In genomic region chr10:85861513-85862197, GRCh38 we compare ENCODE assay signal across 26 cellular contexts.
"Had no signal": no experiment of that assay in that cellular context is flagged by ENCODE, and none has a peak within 500 bp of the region (broad histone marks: within the 10 kb centered on the region; RNA-seq: fewer than 3 reads in every experiment).

No MANE protein-coding gene starts in this region.

- H3K4me3 Mint-ChIP-seq: mesothelial cell of epicardium; nephron; neural progenitor cell; stimulated activated naive CD8-positive, alpha-beta T cell treated with anti-CD3 and anti-CD28 coated beads, Interleukin-15, Interleukin-2, amounts not matched to agents 100 ng/mL and 50 ng/mL, for 24 hours; type B pancreatic cell had no signal

- H3K27ac ChIP-seq: left lung, neural progenitor cell, ovary, skin epidermis, suprapubic skin, thoracic aorta, tibial artery, uterus had no signal

- H3K9me3 Mint-ChIP-seq: nephron; neural progenitor cell; stimulated activated naive CD8-positive, alpha-beta T cell treated with anti-CD3 and anti-CD28 coated beads, Interleukin-15, Interleukin-2, amounts not matched to agents 100 ng/mL and 50 ng/mL, for 24 hours; type B pancreatic cell had no signal

- H3K4me3 ChIP-seq: left lung, lung, neural progenitor cell, ovary, skin epidermis, suprapubic skin, thoracic aorta, tibial artery, uterus had no signal

- ATAC-seq: left colon, left lung, right cardiac atrium, sciatic nerve had no signal

- H3K9me3 ChIP-seq: left lung, ovary, suprapubic skin, thoracic aorta, tibial artery, uterus had no signal

- H3K36me3 ChIP-seq: left lung, neural progenitor cell, ovary, suprapubic skin, thoracic aorta, tibial artery, uterus had no signal

- H3K4me1 ChIP-seq: left lung, suprapubic skin, tibial artery, uterus had no signal

- H3K27me3 Mint-ChIP-seq: progenitor cell of endocrine pancreas, type B pancreatic cell had no signal

- H3K27me3 ChIP-seq: left lung, neural progenitor cell, ovary, suprapubic skin, tibial artery, uterus had no signal

- H3K27ac Mint-ChIP-seq: mesothelial cell of epicardium; naive B cell; nephron; neural progenitor cell; progenitor cell of endocrine pancreas; stimulated activated naive CD8-positive, alpha-beta T cell treated with anti-CD3 and anti-CD28 coated beads, Interleukin-15, Interleukin-2, amounts not matched to agents 100 ng/mL and 50 ng/mL, for 24 hours; type B pancreatic cell had no signal

- H3K36me3 Mint-ChIP-seq: mesothelial cell of epicardium, neural progenitor cell, type B pancreatic cell had no signal

- DNase-seq: hippocampal formation; kidney; left colon; left lung; mesendoderm; naive B cell; ovary; right cardiac atrium; stimulated activated CD4-positive, alpha-beta T cell treated with anti-CD3 and anti-CD28 coated beads, Interleukin-12 subunit alpha, Interleukin-12 subunit beta, amount 100 ng/mL, for 4 hours; stimulated activated CD4-positive, alpha-beta T cell treated with anti-CD3 and anti-CD28 coated beads, Interleukin-15, amount 100 ng/mL, for 24 hours; stimulated activated CD4-positive, alpha-beta T cell treated with anti-CD3 and anti-CD28 coated beads, Interleukin-2, amount 100 ng/mL, for 24 hours; stimulated activated CD4-positive, alpha-beta T cell treated with anti-CD3 and anti-CD28 coated beads, Interleukin-4, amount 100 ng/mL, for 1 hour; stimulated activated naive CD4-positive, alpha-beta T cell; tibial artery; uterus had no signal

- H3K4me1 Mint-ChIP-seq: naive B cell had no signal
